1 cellular context compared by ENCODE assay signal in genomic region chr17:75199886-75200618, GRCh38.
TF ChIP-seq lines count a peak whose summit lies in the region.

No MANE protein-coding gene starts in this region.

TF ChIP-seq in HCT116, 20 proteins besides CTCF, POLR2A, EP300 and RAD21 (continued from another document):
- TF ChIP-seq REST (IDR thresholded peaks at IDR 0.05; ENCODE audit: low read depth) (no peak), JUND (IDR thresholded peaks at IDR 0.05) (no peak), CBX3 (IDR thresholded peaks at IDR 0.05; ENCODE audit: low read depth) (no peak), ZBTB33 (IDR thresholded peaks at IDR 0.05; ENCODE audit: extremely low read depth, insufficient replicate concordance, low read length) (no peak)
